23 cellular contexts compared by ENCODE assay signal in genomic region chr11:42175203-42175602, GRCh38.
A peak's percentile ranks its signal among the peaks of the same experiment; 100 is the strongest.
DNase-seq lines count a peak whose midpoint lies in the region; ATAC-seq and TF ChIP-seq lines count a peak whose summit lies in the region.
"Had no signal": no experiment of that assay in that cellular context is flagged by ENCODE, and none has a peak within 500 bp of the region (broad histone marks: within the 10 kb centered on the region; RNA-seq: fewer than 3 reads in every experiment).

No MANE protein-coding gene starts in this region.

- H3K9me3 ChIP-seq in mammary epithelial cell (replicated peaks; ENCODE audit: insufficient read depth, low read length) = no peaks in the 10 kb centered on the region
- H3K9me3 ChIP-seq: BE2C, tibial artery had no signal

- 0% methylated on average over 1 of the region's 1 CpG for WGBS in mammary epithelial cell (ENCODE audit: low coverage, missing lambda C conversion rate)

- no peaks in the 10 kb centered on the region for H3K27me3 Mint-ChIP-seq in MCF 10A (ENCODE audit: insufficient read depth, unreplicated experiment)
- no peaks in the 10 kb centered on the region for H3K27me3 Mint-ChIP-seq in natural killer cell treated with Interleukin-12 subunit alpha and Interleukin-12 subunit beta and Interleukin-15 and Interleukin-18, amount 100 ng/mL, for 72 hours
- H3K27me3 Mint-ChIP-seq: stimulated activated naive B cell treated with anti-CD40 and anti-IgM and Interleukin-4, amounts not matched to agents 10 μg/mL and 1 μg/mL and 100 μg/mL, for 72 hours had no signal

- peaks cover 19% of the 10 kb centered on the region for H3K4me1 ChIP-seq in mammary epithelial cell (ENCODE audit: insufficient read depth, low read length)
- H3K4me1 ChIP-seq: BE2C, tibial artery had no signal

- no peak overlapping the region for H3K27ac Mint-ChIP-seq in MCF 10A (ENCODE audit: low read depth, unreplicated experiment)
- H3K27ac Mint-ChIP-seq in natural killer cell treated with Interleukin-12 subunit alpha and Interleukin-12 subunit beta and Interleukin-15 and Interleukin-18, amount 100 ng/mL, for 72 hours = no peak overlapping the region
- H3K27ac Mint-ChIP-seq: stimulated activated naive B cell treated with anti-CD40 and anti-IgM and Interleukin-4, amounts not matched to agents 10 μg/mL and 1 μg/mL and 100 μg/mL, for 72 hours had no signal

- TF ChIP-seq CTCF in mammary epithelial cell (conservative IDR thresholded peaks at IDR 0.05 in 1 of 2, IDR thresholded peaks at IDR 0.05 in 1 of 2; ENCODE audit: extremely low read depth in 1 of 2, insufficient read depth in 1 of 2, low read depth in 1 of 2, low read length in 2 of 2) (no peak), MCF 10A (IDR thresholded peaks at IDR 0.05; ENCODE audit: unreplicated experiment) (no peak), VCaP (conservative IDR thresholded peaks at IDR 0.05) (no peak)

- dilution Hi-C loops in mammary epithelial cell (cut with HindIII; ENCODE audit: low sequenced_read_pairs) = no loop called here

- H3K9me3 Mint-ChIP-seq in MCF 10A (ENCODE audit: unreplicated experiment) = no peaks in the 10 kb centered on the region
- H3K9me3 Mint-ChIP-seq in natural killer cell treated with Interleukin-12 subunit alpha and Interleukin-12 subunit beta and Interleukin-15 and Interleukin-18, amount 100 ng/mL, for 72 hours = peaks cover 23% of the 10 kb centered on the region

- intact Hi-C loops in mammary epithelial cell (cut with micrococcal nuclease) = no loop called here
- intact Hi-C loops in MCF 10A (cut with micrococcal nuclease) = no loop called here

- CTCF ChIA-PET in mammary epithelial cell (lab: Charles Lee; ENCODE audit: low non-redundant PET) (no interaction called here), MCF 10A (lab: Yijun Ruan, JAX) (no interaction called here)

- H3K27ac ChIP-seq in mammary epithelial cell (ENCODE audit: insufficient read depth, low read depth, low read length) = no peak overlapping the region
- peak overlapping the region; percentile 48 for H3K27ac ChIP-seq in VCaP
- H3K27ac ChIP-seq: tibial artery had no signal

- peak overlapping the region; percentile 53 for H3K4me2 ChIP-seq in mammary epithelial cell (ENCODE audit: insufficient read depth, low read depth, low read length)

- H4K20me1 ChIP-seq in mammary epithelial cell (ENCODE audit: insufficient read depth, low read length) = no peaks in the 10 kb centered on the region

- no TSS peak for BruUV-seq in mammary epithelial cell (replicated peaks; lab: Mats Ljungman, UMichigan)
- BruUV-seq in MCF 10A (replicated peaks; lab: Mats Ljungman, UMichigan) = no TSS peak

- no peak for ATAC-seq in GM19452 (IDR thresholded peaks at IDR 0.05; ENCODE audit: unreplicated experiment)
- no peak for ATAC-seq in natural killer cell treated with Interleukin-12 subunit alpha and Interleukin-12 subunit beta and Interleukin-15 and Interleukin-18, amount 100 ng/mL, for 72 hours
- ATAC-seq: activated T-cell treated with anti-CD3 and anti-CD28 coated beads, Interleukin-2, amount 50 U/mL, for 4 hours; stimulated activated naive B cell treated with anti-CD40 and anti-IgM and Interleukin-4, amounts not matched to agents 10 μg/mL and 1 μg/mL and 100 μg/mL, for 72 hours had no signal

- H3K79me2 ChIP-seq in mammary epithelial cell (ENCODE audit: insufficient read depth, low read length) = no peaks in the 10 kb centered on the region

- peak; percentile 75 for DNase-seq in mammary epithelial cell
- no peak for DNase-seq in MCF 10A (ENCODE audit: unreplicated experiment)
- DNase-seq in fibroblast of peridontal ligament (ENCODE audit: extremely low read depth) = peak; percentile 0
- DNase-seq in NCI-H774 (lab: John Stamatoyannopoulos, UW) = no peak
- no peak for DNase-seq in natural killer cell treated with Interleukin-12 subunit alpha and Interleukin-12 subunit beta and Interleukin-15 and Interleukin-18, amount 100 ng/mL, for 72 hours (ENCODE audit: low spot score)
- no peak for DNase-seq in NCI-H1930 (lab: John Stamatoyannopoulos, UW)
- DNase-seq: 8988T; activated naive CD4-positive, alpha-beta T cell; activated T-cell treated with anti-CD3 and anti-CD28 coated beads, Interleukin-2, amount 50 U/mL, for 4 hours; amniotic stem cell; BE2C; cerebellar nuclear complex; erythroblast; H7; kidney glomerular epithelial cell; NCI-H1694; nucleus accumbens; Right ventricle myocardium superior; stimulated activated CD4-positive, alpha-beta T cell treated with anti-CD3 and anti-CD28 coated beads, Interleukin-2, amount 100 ng/mL, for 48 hours; stimulated activated naive B cell treated with anti-CD40 and anti-IgM and Interleukin-4, amounts not matched to agents 10 μg/mL and 1 μg/mL and 100 μg/mL, for 72 hours; tibial artery had no signal

- H3K27me3 ChIP-seq in mammary epithelial cell (ENCODE audit: insufficient read depth, low read length) = no peaks in the 10 kb centered on the region
- H3K27me3 ChIP-seq: BE2C, tibial artery had no signal

- no peak overlapping the region for H2AFZ ChIP-seq in mammary epithelial cell (ENCODE audit: low read depth, low read length)

- no peaks in the 10 kb centered on the region for H3K36me3 Mint-ChIP-seq in MCF 10A (ENCODE audit: insufficient read depth, unreplicated experiment)
- H3K36me3 Mint-ChIP-seq in natural killer cell treated with Interleukin-12 subunit alpha and Interleukin-12 subunit beta and Interleukin-15 and Interleukin-18, amount 100 ng/mL, for 72 hours = peaks cover 8% of the 10 kb centered on the region
- H3K36me3 Mint-ChIP-seq: stimulated activated naive B cell treated with anti-CD40 and anti-IgM and Interleukin-4, amounts not matched to agents 10 μg/mL and 1 μg/mL and 100 μg/mL, for 72 hours had no signal

- no peak overlapping the region for H3K4me3 ChIP-seq in mammary epithelial cell (replicated peaks in 1 of 3; ENCODE audit: insufficient read depth in 1 of 3, low read depth in 2 of 3, low read length in 3 of 3)
- H3K4me3 ChIP-seq: tibial artery had no signal

- no peak overlapping the region for H3K4me3 Mint-ChIP-seq in MCF 10A (ENCODE audit: unreplicated experiment)
- H3K4me3 Mint-ChIP-seq in natural killer cell treated with Interleukin-12 subunit alpha and Interleukin-12 subunit beta and Interleukin-15 and Interleukin-18, amount 100 ng/mL, for 72 hours = no peak overlapping the region
- H3K4me3 Mint-ChIP-seq: activated T-cell treated with anti-CD3 and anti-CD28 coated beads, Interleukin-2, amount 50 U/mL, for 4 hours; stimulated activated naive B cell treated with anti-CD40 and anti-IgM and Interleukin-4, amounts not matched to agents 10 μg/mL and 1 μg/mL and 100 μg/mL, for 72 hours had no signal

- peaks cover 21% of the 10 kb centered on the region for H3K4me1 Mint-ChIP-seq in MCF 10A (ENCODE audit: insufficient read depth, unreplicated experiment)
- no peaks in the 10 kb centered on the region for H3K4me1 Mint-ChIP-seq in natural killer cell treated with Interleukin-12 subunit alpha and Interleukin-12 subunit beta and Interleukin-15 and Interleukin-18, amount 100 ng/mL, for 72 hours (ENCODE audit: low read depth in 2 of 2)
- H3K4me1 Mint-ChIP-seq: stimulated activated naive B cell treated with anti-CD40 and anti-IgM and Interleukin-4, amounts not matched to agents 10 μg/mL and 1 μg/mL and 100 μg/mL, for 72 hours had no signal

- no peaks in the 10 kb centered on the region for H3K36me3 ChIP-seq in mammary epithelial cell (ENCODE audit: insufficient read depth, low read length)
- H3K36me3 ChIP-seq: BE2C, tibial artery had no signal

- in situ Hi-C loops in mammary epithelial cell (cut with MboI; ENCODE audit: low sequenced_read_pairs in 2 of 2) = no loop called here

- POLR2A ChIA-PET in MCF 10A (lab: Yijun Ruan, JAX) = no interaction called here

- no peak overlapping the region for H3K9ac ChIP-seq in mammary epithelial cell (ENCODE audit: insufficient read depth, low read length)

Comparison
In these comparisons a context has a peak if more than half of its experiments do, and no peak if none do; other contexts are left out.
1. DNase-seq: peak in mammary epithelial cell (single experiment) and fibroblast of peridontal ligament (single experiment); none in MCF 10A (single experiment), NCI-H774 (single experiment), natural killer cell treated with Interleukin-12 subunit alpha and Interleukin-12 subunit beta and Interleukin-15 and Interleukin-18, amount 100 ng/mL, for 72 hours (single experiment) and NCI-H1930 (0 of 2).